ENCODE assay signal across 28 cellular contexts in the genomic region with DNA sequence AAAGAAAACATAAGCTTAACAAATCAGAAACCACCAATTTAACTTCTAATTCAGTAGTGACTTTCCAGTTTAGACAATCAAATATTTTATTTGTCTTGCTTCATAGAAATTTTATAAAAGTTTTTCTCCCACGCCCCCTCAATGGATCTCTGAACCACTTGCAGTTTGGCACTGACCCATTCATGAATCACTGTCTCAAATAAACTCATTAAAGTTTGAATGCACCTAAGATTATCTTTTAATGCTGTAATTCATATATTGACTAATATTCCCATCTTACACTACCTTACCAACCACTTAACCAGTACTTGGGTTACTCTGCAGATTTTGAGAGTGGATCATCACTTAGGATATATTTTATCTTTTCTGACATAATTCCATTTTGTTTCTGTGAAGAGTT.
"Had no signal": no experiment of that assay in that cellular context is flagged by ENCODE, and none has a peak within 500 bp of the region (broad histone marks: within the 10 kb centered on the region; RNA-seq: fewer than 3 reads in every experiment).

No MANE protein-coding gene starts in this region.

- H3K4me1 Mint-ChIP-seq: activated CD4-positive, alpha-beta T cell treated with anti-CD3 and anti-CD28 coated beads, Interleukin-2, amount 10 ng/mL, durations not matched to agents 7 days and 5 days; activated naive CD8-positive, alpha-beta T cell treated with anti-CD3 and anti-CD28 coated beads, Interleukin-2, amount 50 U/mL, for 24 hours had no signal

- H3K9me3 ChIP-seq: MG63 had no signal

- DNase-seq: activated CD4-positive, alpha-beta memory T cell treated with anti-CD3 and anti-CD28 coated beads for 36 hours; activated CD4-positive, alpha-beta T cell treated with anti-CD3 and anti-CD28 coated beads, Interleukin-2, amount 10 ng/mL, durations not matched to agents 7 days and 5 days; activated CD4-positive, CD25-positive, alpha-beta regulatory T cell; activated CD8-positive, alpha-beta memory T cell treated with anti-CD3 and anti-CD28 coated beads for 24 hours; activated effector memory CD4-positive, alpha-beta T cell treated with anti-CD3 and anti-CD28 coated beads, Interleukin-2, amount 50 U/mL, for 16 hours; activated naive CD4-positive, alpha-beta T cell treated with Interleukin-2 at 50 U/mL for 16 hours; activated naive CD8-positive, alpha-beta T cell treated with anti-CD3 and anti-CD28 coated beads, Interleukin-2, amount 50 U/mL, for 24 hours; activated T-cell treated with anti-CD3 and anti-CD28 coated beads, Interleukin-2, amount 50 U/mL, for 4 hours; amniotic stem cell; brain microvascular endothelial cell; KG1; MG63; MV-4-11; NCI-H1092 treated with DMSO at 0.1 percent for 48 hours; NCI-H1417 treated with DMSO at 0.1 percent for 48 hours; NCI-H1694; NCI-H2029; NCI-H2107; NCI-H2171 treated with DMSO at 0.1 percent for 48 hours; NCI-H226; NCI-H526 treated with DMSO at 0.1 percent for 48 hours; SHP77 treated with DMSO at 0.1 percent for 48 hours; T-helper 2 cell; T1000 had no signal

- H3K27me3 ChIP-seq: ascending aorta, brain microvascular endothelial cell, cardiac muscle cell, MG63 had no signal

- H3K9me3 Mint-ChIP-seq: activated CD4-positive, alpha-beta T cell treated with anti-CD3 and anti-CD28 coated beads, Interleukin-2, amount 10 ng/mL, durations not matched to agents 7 days and 5 days had no signal

- H3K27me3 Mint-ChIP-seq: activated CD4-positive, alpha-beta memory T cell treated with anti-CD3 and anti-CD28 coated beads for 36 hours; activated CD4-positive, alpha-beta T cell treated with anti-CD3 and anti-CD28 coated beads, Interleukin-2, amount 10 ng/mL, durations not matched to agents 7 days and 5 days; activated naive CD8-positive, alpha-beta T cell treated with anti-CD3 and anti-CD28 coated beads, Interleukin-2, amount 50 U/mL, for 24 hours had no signal

- H3K4me3 Mint-ChIP-seq: activated CD4-positive, alpha-beta memory T cell treated with anti-CD3 and anti-CD28 coated beads for 36 hours; activated CD4-positive, alpha-beta T cell treated with anti-CD3 and anti-CD28 coated beads, Interleukin-2, amount 10 ng/mL, durations not matched to agents 7 days and 5 days; activated naive CD8-positive, alpha-beta T cell treated with anti-CD3 and anti-CD28 coated beads, Interleukin-2, amount 50 U/mL, for 24 hours; activated T-cell treated with anti-CD3 and anti-CD28 coated beads, Interleukin-2, amount 50 U/mL, for 4 hours had no signal

- H3K4me1 ChIP-seq: ascending aorta had no signal

- H2AFZ ChIP-seq: PC-9 had no signal

- H3K4me3 ChIP-seq: ascending aorta, cardiac muscle cell, MG63, PC-9 had no signal

- H3K36me3 Mint-ChIP-seq: activated CD4-positive, alpha-beta memory T cell treated with anti-CD3 and anti-CD28 coated beads for 36 hours; activated naive CD4-positive, alpha-beta T cell treated with anti-CD3 and anti-CD28 coated beads, Interleukin-2, amount 50 U/mL, for 72 hours had no signal

- H3K36me3 ChIP-seq: ascending aorta, brain microvascular endothelial cell, cardiac muscle cell, MG63 had no signal

- H3K4me2 ChIP-seq: PC-9 had no signal

- H3K27ac ChIP-seq: ascending aorta, brain microvascular endothelial cell, cardiac muscle cell, PC-9 had no signal

- H3K27ac Mint-ChIP-seq: activated CD4-positive, alpha-beta memory T cell treated with anti-CD3 and anti-CD28 coated beads for 36 hours; activated CD4-positive, alpha-beta T cell treated with anti-CD3 and anti-CD28 coated beads, Interleukin-2, amount 10 ng/mL, durations not matched to agents 7 days and 5 days; activated naive CD4-positive, alpha-beta T cell treated with anti-CD3 and anti-CD28 coated beads, Interleukin-2, amount 50 U/mL, for 72 hours; activated naive CD8-positive, alpha-beta T cell treated with anti-CD3 and anti-CD28 coated beads, Interleukin-2, amount 50 U/mL, for 24 hours had no signal

- ATAC-seq: activated naive CD4-positive, alpha-beta T cell treated with anti-CD3 and anti-CD28 coated beads, Interleukin-2, amount 50 U/mL, for 72 hours; activated naive CD8-positive, alpha-beta T cell treated with anti-CD3 and anti-CD28 coated beads, Interleukin-2, amount 50 U/mL, for 24 hours; activated T-cell treated with anti-CD3 and anti-CD28 coated beads, Interleukin-2, amount 50 U/mL, for 4 hours had no signal
